ENCODE assay signal across 20 cellular contexts in the genomic region with DNA sequence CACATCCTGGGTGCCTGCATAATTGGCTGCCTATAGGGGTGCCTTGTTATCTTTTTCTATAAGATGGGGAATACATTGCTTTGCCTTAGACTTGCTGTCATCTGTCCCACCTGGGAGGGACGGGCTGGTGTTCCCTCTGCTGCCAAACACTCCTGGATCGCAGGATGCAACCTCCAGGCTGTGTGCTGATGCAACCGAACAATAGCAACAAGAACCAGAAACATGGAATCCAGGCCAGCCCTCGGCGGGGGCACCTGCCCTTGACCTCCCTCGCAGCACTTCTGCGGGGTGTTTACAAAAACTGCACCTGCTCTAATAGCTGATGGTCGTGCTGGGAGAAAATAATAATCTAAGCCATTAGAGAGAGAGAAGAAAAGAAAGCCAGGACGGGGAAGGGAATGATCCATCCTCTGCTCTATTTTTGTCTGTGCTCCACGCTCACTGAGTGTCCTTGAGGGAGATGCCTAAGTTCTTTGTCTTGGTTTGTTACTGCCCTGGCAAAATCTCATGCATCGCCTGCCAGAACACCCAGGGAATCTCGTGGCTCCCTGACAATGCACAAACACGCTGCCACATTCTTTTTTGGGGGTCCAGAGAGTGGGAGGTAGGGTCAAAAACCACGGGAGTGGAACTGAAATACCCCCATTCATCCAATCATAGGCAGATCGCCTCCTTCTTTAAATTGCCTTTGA.
A peak's percentile ranks its signal among the peaks of the same experiment; 100 is the strongest.
DNase-seq lines count a peak whose midpoint lies in the region; ATAC-seq and TF ChIP-seq lines count a peak whose summit lies in the region.
"Had no signal": no experiment of that assay in that cellular context is flagged by ENCODE, and none has a peak within 500 bp of the region (broad histone marks: within the 10 kb centered on the region; RNA-seq: fewer than 3 reads in every experiment).

No MANE protein-coding gene starts in this region.

- TF ChIP-seq CTCF in gastroesophageal sphincter (IDR thresholded peaks at IDR 0.05) = no peak

- peak overlapping the region; percentile 78 to 86 (median 84) for H3K27ac ChIP-seq in gastroesophageal sphincter
- H3K27ac ChIP-seq: brain microvascular endothelial cell, SJSA1, skin epidermis had no signal

- DNase-seq in COR-L47 (lab: John Stamatoyannopoulos, UW) (peak; percentile 2), NCI-H2171 (lab: John Stamatoyannopoulos, UW) (peak; percentile 8), occipital lobe (lab: John Stamatoyannopoulos, UW) (peak; percentile 30), Ammon's horn (ENCODE audit: low spot score) (no peak)
- no peak for DNase-seq in activated naive CD4-positive, alpha-beta T cell treated with anti-CD3 and anti-CD28 coated beads, Interleukin-2, amount 50 U/mL, for 16 hours
- DNase-seq: activated CD4-positive, alpha-beta T cell treated with anti-CD3 and anti-CD28 coated beads for 4 hours; activated naive CD4-positive, alpha-beta T cell treated with anti-CD3 and anti-CD28 coated beads for 36 hours; brain microvascular endothelial cell; effector CD4-positive, alpha-beta T cell; EL; NCI-H345 had no signal

- peak overlapping the region in 1 of 2 donors; percentile 20 for H3K4me3 ChIP-seq in gastroesophageal sphincter
- H3K4me3 ChIP-seq: lung, SJSA1, skin epidermis had no signal

- H3K36me3 ChIP-seq in gastroesophageal sphincter = no peaks in the 10 kb centered on the region
- H3K36me3 ChIP-seq: brain microvascular endothelial cell, SJSA1 had no signal

- WGBS in gastroesophageal sphincter (ENCODE audit: low coverage in 1 of 2), 2 donors = 27 to 30% methylated on average over 10 to 12 of the region's 15 CpGs

- no peak for TF ChIP-seq EP300 in gastroesophageal sphincter (IDR thresholded peaks at IDR 0.05)

- H3K9me3 ChIP-seq in gastroesophageal sphincter = peaks cover 0 to 2% (median 0%) of the 10 kb centered on the region in 3 donors

- peaks cover 0 to 73% (median 30%) of the 10 kb centered on the region in 3 donors for H3K4me1 ChIP-seq in gastroesophageal sphincter
- H3K4me1 ChIP-seq: SJSA1 had no signal

- ATAC-seq in gastroesophageal sphincter = peak; percentile 41
- ATAC-seq in HG02642 (IDR thresholded peaks at IDR 0.05; ENCODE audit: poor library complexity, unreplicated experiment) = no peak
- no peak for ATAC-seq in HG03439 (IDR thresholded peaks at IDR 0.05; ENCODE audit: unreplicated experiment)
- ATAC-seq: HCT116; natural killer cell treated with Interleukin-12 subunit alpha and Interleukin-12 subunit beta and Interleukin-15 and Interleukin-18, amount 100 ng/mL, for 72 hours; stimulated activated effector memory CD8-positive, alpha-beta T cell treated with anti-CD3 and anti-CD28 coated beads, Interleukin-12 subunit alpha, Interleukin-12 subunit beta, amount 100 ng/mL, for 72 hours had no signal

- TF ChIP-seq POLR2A in gastroesophageal sphincter (IDR thresholded peaks at IDR 0.05) = no peak

- no peaks in the 10 kb centered on the region for H3K27me3 ChIP-seq in gastroesophageal sphincter
- H3K27me3 ChIP-seq: brain microvascular endothelial cell, SJSA1 had no signal

Comparison
In these comparisons a context has a peak if more than half of its experiments do, and no peak if none do; other contexts are left out.
1. DNase-seq: peak in COR-L47 (single experiment), NCI-H2171 (single experiment) and occipital lobe (single experiment); none in Ammon's horn (single experiment) and activated naive CD4-positive, alpha-beta T cell treated with anti-CD3 and anti-CD28 coated beads, Interleukin-2, amount 50 U/mL, for 16 hours (single experiment).